In genomic region chr10:125783957-125784356, GRCh38 we compare ENCODE assay signal across 16 cellular contexts. TPM values are rescaled to one million over a fixed set of nuclear protein-coding genes. Genes with fewer than 3 reads are reported as not detected.
DNase-seq lines count a peak whose midpoint lies in the region; ATAC-seq and TF ChIP-seq lines count a peak whose summit lies in the region.
"Had no signal": no experiment of that assay in that cellular context is flagged by ENCODE, and none has a peak within 500 bp of the region (broad histone marks: within the 10 kb centered on the region; RNA-seq: fewer than 3 reads in every experiment).

No MANE protein-coding gene starts in this region.

- H3K27me3 Mint-ChIP-seq in naive thymus-derived CD4-positive, alpha-beta T cell, result peaks cover 0 to 2% (median 0%) of the 10 kb centered on the region in 5 donors

- 56 to 58% (median 58%) methylated on average over 6 of the region's 6 CpGs for WGBS in ovary, 3 donors

- no peak overlapping the region for H3K4me3 Mint-ChIP-seq in naive thymus-derived CD4-positive, alpha-beta T cell

- no peak overlapping the region for H3K27ac Mint-ChIP-seq in naive thymus-derived CD4-positive, alpha-beta T cell

- peaks cover 8% of the 10 kb centered on the region in 2 donors for H3K4me1 ChIP-seq in naive thymus-derived CD4-positive, alpha-beta T cell (ENCODE audit: control insufficient read depth in 2 of 2, insufficient read depth in 2 of 2, low read length in 2 of 2)
- H3K4me1 ChIP-seq in ovary (ENCODE audit: insufficient read depth), result no peaks in the 10 kb centered on the region

- TF ChIP-seq POLR2A in ovary (IDR thresholded peaks at IDR 0.05), result no peak

- H3K4me1 Mint-ChIP-seq in naive thymus-derived CD4-positive, alpha-beta T cell, result peaks cover 4 to 21% (median 13%) of the 10 kb centered on the region in 7 donors

- DNase-seq in left kidney (ENCODE audit: low read depth, low spot score) (peak; percentile 55), ovary (no peak)
- DNase-seq in naive thymus-derived CD4-positive, alpha-beta T cell, result no peak
- DNase-seq in activated effector memory CD4-positive, alpha-beta T cell treated with anti-CD3 and anti-CD28 coated beads, Interleukin-2, amount 50 U/mL, for 16 hours, result no peak
- DNase-seq: activated CD4-positive, alpha-beta T cell treated with anti-CD3 and anti-CD28 coated beads, Interleukin-2, amount 50 U/mL, for 4 hours; erythroblast; kidney; NCI-H187 treated with DMSO at 0.1 percent for 48 hours; Right ventricle myocardium superior; stimulated activated CD4-positive, alpha-beta T cell treated with anti-CD3 and anti-CD28 coated beads, Interleukin-4, amount 100 ng/mL, for 1 hour had no signal

- no peak for TF ChIP-seq CTCF in ovary (IDR thresholded peaks at IDR 0.05)

- no peak overlapping the region for H3K27ac ChIP-seq in naive thymus-derived CD4-positive, alpha-beta T cell (ENCODE audit: low read depth, low read length)
- no peak overlapping the region for H3K27ac ChIP-seq in ovary
- H3K27ac ChIP-seq: neutrophil, thoracic aorta had no signal

- H3K4me3 ChIP-seq in naive thymus-derived CD4-positive, alpha-beta T cell (ENCODE audit: low read length), result no peak overlapping the region
- no peak overlapping the region for H3K4me3 ChIP-seq in ovary
- H3K4me3 ChIP-seq: thoracic aorta had no signal

- no peaks in the 10 kb centered on the region for H3K9me3 ChIP-seq in naive thymus-derived CD4-positive, alpha-beta T cell (ENCODE audit: control insufficient read depth in 2 of 3, low read length in 3 of 3)
- no peaks in the 10 kb centered on the region for H3K9me3 ChIP-seq in ovary
- H3K9me3 ChIP-seq: neutrophil, thoracic aorta had no signal

- TF ChIP-seq EP300 in ovary (IDR thresholded peaks at IDR 0.05), result no peak

- CTCF ChIA-PET in naive thymus-derived CD4-positive, alpha-beta T cell (lab: Charles Lee), result no interaction called here

- peaks cover 0 to 9% (median 0%) of the 10 kb centered on the region in 3 experiments for H3K36me3 ChIP-seq in naive thymus-derived CD4-positive, alpha-beta T cell (ENCODE audit: control insufficient read depth in 2 of 3, insufficient read depth in 3 of 3, low read length in 3 of 3)
- H3K36me3 ChIP-seq in ovary, result no peaks in the 10 kb centered on the region
- H3K36me3 ChIP-seq: neutrophil, thoracic aorta had no signal

- peaks cover 0 to 2% (median 0%) of the 10 kb centered on the region in 11 donors for H3K9me3 Mint-ChIP-seq in naive thymus-derived CD4-positive, alpha-beta T cell

- H3K36me3 Mint-ChIP-seq in naive thymus-derived CD4-positive, alpha-beta T cell, result peaks cover 0 to 28% (median 12%) of the 10 kb centered on the region in 5 donors

- no peaks in the 10 kb centered on the region for H3K27me3 ChIP-seq in naive thymus-derived CD4-positive, alpha-beta T cell (ENCODE audit: control insufficient read depth in 2 of 2, insufficient read depth in 2 of 2, low read length in 2 of 2)
- no peaks in the 10 kb centered on the region for H3K27me3 ChIP-seq in ovary
- H3K27me3 ChIP-seq: neutrophil had no signal

- POLR2A ChIA-PET in naive thymus-derived CD4-positive, alpha-beta T cell (lab: Charles Lee), result no interaction called here

- intact Hi-C loops in naive thymus-derived CD4-positive, alpha-beta T cell (cut with micrococcal nuclease), result no loop called here
- intact Hi-C loops in ovary (cut with DNase I), result no loop called here

- ATAC-seq in GM19035 (IDR thresholded peaks at IDR 0.05; ENCODE audit: unreplicated experiment), result peak; percentile 67
- ATAC-seq in GM21786 (IDR thresholded peaks at IDR 0.05; ENCODE audit: unreplicated experiment), result peak; percentile 74
- ATAC-seq in HG03342 (IDR thresholded peaks at IDR 0.05; ENCODE audit: unreplicated experiment), result peak; percentile 68
- no peak for ATAC-seq in naive thymus-derived CD4-positive, alpha-beta T cell

RNA-seq across cellular contexts. Expression of gene MMP21, which starts 8.3 kb away (rescaled TPM):
- total RNA-seq in naive thymus-derived CD4-positive, alpha-beta T cell, result under 1 TPM; 0.29 to 0.84 (median 0.40) TPM
- polyA plus RNA-seq in naive thymus-derived CD4-positive, alpha-beta T cell, result not detected
- 1 to 10 TPM in 4 of 7 donors, under 1 TPM in 3; 0.11 to 1.6 (median 1.2) TPM for total RNA-seq in ovary
- under 1 TPM; 0.56 to 1.00 TPM for polyA plus RNA-seq in ovary
- total RNA-seq: Daoy, Right ventricle myocardium superior, thoracic aorta had no signal

RNA-seq across cellular contexts. Expression of gene UROS, which starts 39.1 kb away (rescaled TPM):
- total RNA-seq in naive thymus-derived CD4-positive, alpha-beta T cell, result 10 to 100 TPM; 28.9 to 53.0 (median 41.3) TPM
- 10 to 100 TPM; 59.2 to 60.0 TPM for polyA plus RNA-seq in naive thymus-derived CD4-positive, alpha-beta T cell
- 10 to 100 TPM; 18.5 to 39.6 (median 28.6) TPM for total RNA-seq in ovary
- 10 to 100 TPM; 23.7 to 82.5 TPM for polyA plus RNA-seq in ovary

RNA-seq across cellular contexts. Expression of gene BCCIP, which starts 39.4 kb away (rescaled TPM):
- 10 to 100 TPM; 31.3 to 68.4 (median 45.8) TPM for total RNA-seq in naive thymus-derived CD4-positive, alpha-beta T cell
- 100 to 1,000 TPM in 1 of 2 donors, 10 to 100 TPM in 1; 86.0 to 105 TPM for polyA plus RNA-seq in naive thymus-derived CD4-positive, alpha-beta T cell
- total RNA-seq in ovary, result 10 to 100 TPM; 29.9 to 60.6 (median 48.4) TPM
- 10 to 100 TPM; 40.5 to 50.2 TPM for polyA plus RNA-seq in ovary
